In the genomic region with DNA sequence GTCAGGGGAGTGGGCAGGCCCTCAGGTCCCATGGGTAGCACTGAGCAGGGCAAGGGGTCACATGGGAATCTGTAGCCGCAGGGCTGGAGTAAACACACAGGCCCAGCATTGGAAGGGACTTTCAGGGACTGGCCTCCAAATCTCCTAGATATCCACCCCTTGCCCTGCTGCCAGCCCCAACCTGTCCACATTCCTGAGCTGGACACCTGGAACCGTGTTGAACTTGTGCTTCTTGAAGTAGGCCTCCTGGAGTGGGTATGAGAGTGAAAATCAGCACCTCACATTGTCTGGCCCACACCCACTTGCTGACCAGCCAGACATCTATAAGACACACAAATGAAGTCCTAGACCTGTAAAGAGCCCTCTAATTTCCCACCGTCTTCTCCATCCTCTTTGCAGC, we compare ENCODE assay signal across 20 cellular contexts. TPM values are rescaled to one million over a fixed set of nuclear protein-coding genes. Genes with fewer than 3 reads are reported as not detected.
"Had no signal": no experiment of that assay in that cellular context is flagged by ENCODE, and none has a peak within 500 bp of the region (broad histone marks: within the 10 kb centered on the region; RNA-seq: fewer than 3 reads in every experiment).

No MANE protein-coding gene starts in this region.

- H3K4me1 ChIP-seq: body of pancreas had no signal

- H3K9me3 ChIP-seq: body of pancreas, esophagus muscularis mucosa, heart right ventricle, psoas muscle had no signal

- FAIRE-seq: endometrium had no signal

- H3K27me3 ChIP-seq: body of pancreas, esophagus muscularis mucosa, heart right ventricle had no signal

- ATAC-seq: body of pancreas, heart right ventricle, psoas muscle, right cardiac atrium had no signal

- H3K27ac ChIP-seq: body of pancreas, esophagus muscularis mucosa, heart right ventricle, psoas muscle had no signal

- DNase-seq: activated CD4-positive, alpha-beta T cell treated with anti-CD3 and anti-CD28 coated beads, Interleukin-2, amount 50 U/mL, for 48 hours; activated naive CD4-positive, alpha-beta T cell; activated naive CD8-positive, alpha-beta T cell treated with anti-CD3 and anti-CD28 coated beads for 36 hours; activated T-cell treated with anti-CD3 and anti-CD28 coated beads for 4 hours; amniotic stem cell; body of pancreas; cortex of kidney; heart right ventricle; kidney glomerular epithelial cell; nucleus accumbens; psoas muscle; right cardiac atrium; SW 1271 had no signal

- H3K4me3 ChIP-seq: body of pancreas, esophagus muscularis mucosa, heart right ventricle, psoas muscle had no signal

RNA-seq across cellular contexts. Expression of gene LURAP1, which starts 12.6 kb away (rescaled TPM):
- total RNA-seq: activated naive CD8-positive, alpha-beta T cell treated with anti-CD3 and anti-CD28 coated beads for 36 hours had no signal

RNA-seq across cellular contexts. Expression of gene P3R3URF, which starts 14.3 kb away (rescaled TPM):
- total RNA-seq: activated naive CD8-positive, alpha-beta T cell treated with anti-CD3 and anti-CD28 coated beads for 36 hours; body of pancreas; esophagus muscularis mucosa; heart right ventricle; liver; mesenteric fat pad; psoas muscle; right cardiac atrium; skeletal muscle tissue; T-helper 2 cell treated with Interferon-gamma antibody and Interleukin-4, amounts not matched to agents 100 ng/mL and 5 ng/mL, for 36 hours; temporal lobe had no signal
- polyA plus RNA-seq: heart right ventricle, liver, psoas muscle, right cardiac atrium had no signal

RNA-seq across cellular contexts. Expression of gene TSPAN1, which starts 15.7 kb away (rescaled TPM):
- total RNA-seq: skeletal muscle tissue; T-helper 2 cell treated with Interferon-gamma antibody and Interleukin-4, amounts not matched to agents 100 ng/mL and 5 ng/mL, for 36 hours had no signal

RNA-seq across cellular contexts. Expression of gene RAD54L, which starts 57.0 kb away (rescaled TPM):
- total RNA-seq: mesenteric fat pad had no signal
